24 cellular contexts compared by ENCODE assay signal in the genomic region with DNA sequence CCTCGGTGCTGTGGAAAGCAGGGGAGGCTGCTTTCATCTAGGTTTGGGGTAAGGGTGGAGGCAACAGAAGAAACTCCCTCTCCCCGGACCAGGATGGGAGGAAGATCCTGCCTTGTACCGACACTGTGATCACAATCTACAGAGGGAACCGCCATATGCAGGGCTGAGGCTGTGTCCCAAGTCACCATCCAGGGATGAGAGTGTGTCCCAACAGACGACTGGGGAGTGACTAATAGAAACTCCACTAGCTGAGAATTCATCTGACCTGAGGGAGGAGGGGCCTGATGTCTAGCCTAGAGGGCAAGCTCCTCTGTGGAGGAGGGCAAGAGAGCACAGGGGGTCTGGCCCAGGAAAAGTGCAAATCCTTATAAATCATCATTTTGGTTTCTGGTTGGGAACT.
A peak's percentile ranks its signal among the peaks of the same experiment; 100 is the strongest.
DNase-seq lines count a peak whose midpoint lies in the region; ATAC-seq and TF ChIP-seq lines count a peak whose summit lies in the region.
"Had no signal": no experiment of that assay in that cellular context is flagged by ENCODE, and none has a peak within 500 bp of the region (broad histone marks: within the 10 kb centered on the region; RNA-seq: fewer than 3 reads in every experiment).

No MANE protein-coding gene starts in this region.

- H3K9me3 ChIP-seq in esophagus squamous epithelium, result no peaks in the 10 kb centered on the region
- H3K9me3 ChIP-seq: heart left ventricle had no signal

- peak overlapping the region; percentile 23 to 41 for H3K27ac Mint-ChIP-seq in activated naive CD4-positive, alpha-beta T cell treated with anti-CD3 and anti-CD28 coated beads, Interleukin-2, amount 50 U/mL, for 72 hours
- H3K27ac Mint-ChIP-seq: activated CD4-positive, alpha-beta T cell treated with anti-CD3 and anti-CD28 coated beads, Interleukin-2, amount 10 ng/mL, durations not matched to agents 24 days and 14 days; CD4-positive, alpha-beta T cell; memory B cell had no signal

- H3K4me3 ChIP-seq in esophagus squamous epithelium, result no peak overlapping the region
- no peak overlapping the region for H3K4me3 ChIP-seq in rectal smooth muscle tissue (ENCODE audit: low read length)
- H3K4me3 ChIP-seq: heart left ventricle had no signal

- no peaks in the 10 kb centered on the region for H3K36me3 Mint-ChIP-seq in activated naive CD4-positive, alpha-beta T cell treated with anti-CD3 and anti-CD28 coated beads, Interleukin-2, amount 50 U/mL, for 72 hours
- H3K36me3 Mint-ChIP-seq: memory B cell had no signal

- no peaks in the 10 kb centered on the region for H3K36me3 ChIP-seq in esophagus squamous epithelium
- H3K36me3 ChIP-seq in rectal smooth muscle tissue (ENCODE audit: control insufficient read depth, insufficient read depth, low read length), result no peaks in the 10 kb centered on the region

- TF ChIP-seq CTCF in esophagus squamous epithelium (IDR thresholded peaks at IDR 0.05), result no peak

- ATAC-seq in activated naive CD4-positive, alpha-beta T cell treated with anti-CD3 and anti-CD28 coated beads, Interleukin-2, amount 50 U/mL, for 72 hours, result no peak

- H3K9ac ChIP-seq in rectal smooth muscle tissue (ENCODE audit: low read length), result no peak overlapping the region

- 25 to 56% methylated on average over 1 to 3 of the region's 5 CpGs for WGBS in esophagus squamous epithelium, 2 donors

- H3K4me1 ChIP-seq in esophagus squamous epithelium (peaks cover 0 to 18% (median 6%) of the 10 kb centered on the region in 3 donors), rectal smooth muscle tissue (ENCODE audit: control insufficient read depth, insufficient read depth, low read length) (peaks cover 19% of the 10 kb centered on the region)

- H3K27ac ChIP-seq in esophagus squamous epithelium (peak overlapping the region in 3 of 4 donors; percentile 27 to 55 (median 28)), rectal smooth muscle tissue (ENCODE audit: low read depth, low read length) (peak overlapping the region; percentile 86)
- H3K27ac ChIP-seq: 22Rv1, WERI-Rb-1 had no signal

- H3K27me3 ChIP-seq in esophagus squamous epithelium, result no peaks in the 10 kb centered on the region
- H3K27me3 ChIP-seq in rectal smooth muscle tissue (ENCODE audit: control insufficient read depth, insufficient read depth, low read length), result no peaks in the 10 kb centered on the region
- H3K27me3 ChIP-seq: heart left ventricle had no signal

- intact Hi-C loops in esophagus squamous epithelium (cut with DNase I), result no loop called here

- no peak for TF ChIP-seq POLR2A in esophagus squamous epithelium (IDR thresholded peaks at IDR 0.05)

- no peak for DNase-seq in activated naive CD4-positive, alpha-beta T cell treated with anti-CD3 and anti-CD28 coated beads, Interleukin-2, amount 50 U/mL, for 72 hours (ENCODE audit: low spot score in 2 of 2)
- no peak for DNase-seq in activated naive CD4-positive, alpha-beta T cell treated with anti-CD3 and anti-CD28 coated beads, Interleukin-2, amount 50 U/mL, for 16 hours
- DNase-seq in esophagus squamous epithelium (lab: John Stamatoyannopoulos, UW) (no peak), T-helper 1 cell (no peak), SK-N-DZ (ENCODE audit: low spot score) (no peak), NOMO-1 (lab: John Stamatoyannopoulos, UW; ENCODE audit: unreplicated experiment in 2 of 2) (no peak), GOT3 (lab: John Stamatoyannopoulos, UW) (no peak)
- DNase-seq: activated CD4-positive, alpha-beta T cell treated with anti-CD3 and anti-CD28 coated beads, Interleukin-2, amount 10 ng/mL, durations not matched to agents 24 days and 14 days; activated naive CD4-positive, alpha-beta T cell; activated T-cell treated with anti-CD3 and anti-CD28 coated beads, Interleukin-2, amount 50 U/mL, for 48 hours; CD4-positive, alpha-beta T cell; dermis blood vessel endothelial cell; heart left ventricle; left cardiac atrium; NCI-H1048; NCI-H187; NCI-H2171 treated with DMSO at 0.1 percent for 48 hours; NCI-H524; small intestine; stimulated activated CD4-positive, alpha-beta T cell treated with anti-CD3 and anti-CD28 coated beads, Interleukin-1b, Interleukin-23, amount 100 ng/mL, for 48 hours; WERI-Rb-1 had no signal

- H3K9me3 Mint-ChIP-seq in activated naive CD4-positive, alpha-beta T cell treated with anti-CD3 and anti-CD28 coated beads, Interleukin-2, amount 50 U/mL, for 72 hours, result no peaks in the 10 kb centered on the region
- H3K9me3 Mint-ChIP-seq: activated CD4-positive, alpha-beta T cell treated with anti-CD3 and anti-CD28 coated beads, Interleukin-2, amount 10 ng/mL, durations not matched to agents 24 days and 14 days; CD4-positive, alpha-beta T cell; memory B cell had no signal
